Comparison of ENCODE assay signal across 23 cellular contexts in genomic region chr5:31226651-31227050, GRCh38. TPM values are rescaled to one million over a fixed set of nuclear protein-coding genes. Genes with fewer than 3 reads are reported as not detected.
"Had no signal": no experiment of that assay in that cellular context is flagged by ENCODE, and none has a peak within 500 bp of the region (broad histone marks: within the 10 kb centered on the region; RNA-seq: fewer than 3 reads in every experiment).

No MANE protein-coding gene starts in this region.

- DNase-seq: activated CD4-positive, alpha-beta T cell treated with anti-CD3 and anti-CD28 coated beads for 48 hours; activated CD4-positive, alpha-beta T cell treated with anti-CD3 and anti-CD28 coated beads, Interleukin-2, amount 50 U/mL, for 4 hours; activated CD4-positive, CD25-positive, alpha-beta regulatory T cell treated with anti-CD3 and anti-CD28 coated beads, Interleukin-2, amount 50 U/mL, for 72 hours; activated CD8-positive, alpha-beta T cell treated with anti-CD3 and anti-CD28 coated beads, Interleukin-2, amount 10 ng/mL, durations not matched to agents 7 days and 5 days; activated effector memory CD4-positive, alpha-beta T cell treated with Interleukin-2 at 50 U/mL for 16 hours; activated naive CD4-positive, alpha-beta T cell; activated T-cell treated with anti-CD3 and anti-CD28 coated beads, Interleukin-2, amount 50 U/mL, for 24 hours; aorta; body of pancreas; MG63; NCI-H1105; NCI-H1436; NCI-H1694 treated with DMSO at 0.1 percent for 48 hours; NCI-H2029 treated with DMSO at 0.1 percent for 48 hours; NCI-H446; NCI-H524; SHP77; SW 1271 had no signal

- H3K4me3 ChIP-seq: body of pancreas, MG63, SJSA1 had no signal

- H3K4me3 Mint-ChIP-seq: activated CD8-positive, alpha-beta T cell treated with anti-CD3 and anti-CD28 coated beads, Interleukin-2, amount 10 ng/mL, durations not matched to agents 7 days and 5 days; activated naive CD4-positive, alpha-beta T cell treated with anti-CD3 and anti-CD28 coated beads, Interleukin-2, amount 50 U/mL, for 24 hours; activated T-cell treated with anti-CD3 and anti-CD28 coated beads, Interleukin-2, amount 50 U/mL, for 24 hours; activated T-helper 1 cell treated with anti-CD3 and anti-CD28 coated beads, Interleukin-12 subunit alpha, Interleukin-12 subunit beta, Interleukin-2, Interleukin-4 antibody, amounts not matched to agents 30 ng/mL and 10 ng/mL and 1 ng/mL, durations not matched to agents 14 hours and 24 hours and 36 hours; T-helper 2 cell treated with Interferon-gamma antibody and Interleukin-4, amounts not matched to agents 5 μg/mL and 100 μg/mL, for 36 hours had no signal

- H3K36me3 ChIP-seq: SJSA1 had no signal

- H3K9me3 ChIP-seq: body of pancreas, MG63, SJSA1 had no signal

- H3K27ac ChIP-seq: body of pancreas, SJSA1 had no signal

- H3K9me3 Mint-ChIP-seq: activated naive CD4-positive, alpha-beta T cell treated with anti-CD3 and anti-CD28 coated beads, Interleukin-2, amount 50 U/mL, for 24 hours; activated T-helper 1 cell treated with anti-CD3 and anti-CD28 coated beads, Interleukin-12 subunit alpha, Interleukin-12 subunit beta, Interleukin-2, Interleukin-4 antibody, amounts not matched to agents 30 ng/mL and 10 ng/mL and 1 ng/mL, durations not matched to agents 14 hours and 24 hours and 36 hours; T-helper 2 cell treated with Interferon-gamma antibody and Interleukin-4, amounts not matched to agents 5 μg/mL and 100 μg/mL, for 36 hours had no signal

- H3K4me1 ChIP-seq: body of pancreas, SJSA1 had no signal

- H3K27ac Mint-ChIP-seq: activated CD8-positive, alpha-beta T cell treated with anti-CD3 and anti-CD28 coated beads, Interleukin-2, amount 10 ng/mL, durations not matched to agents 7 days and 5 days; activated naive CD4-positive, alpha-beta T cell treated with anti-CD3 and anti-CD28 coated beads, Interleukin-2, amount 50 U/mL, for 24 hours; activated T-cell treated with anti-CD3 and anti-CD28 coated beads, Interleukin-2, amount 50 U/mL, for 24 hours; activated T-helper 1 cell treated with anti-CD3 and anti-CD28 coated beads, Interleukin-12 subunit alpha, Interleukin-12 subunit beta, Interleukin-2, Interleukin-4 antibody, amounts not matched to agents 30 ng/mL and 10 ng/mL and 1 ng/mL, durations not matched to agents 14 hours and 24 hours and 36 hours; T-helper 2 cell treated with Interferon-gamma antibody and Interleukin-4, amounts not matched to agents 5 μg/mL and 100 μg/mL, for 36 hours had no signal

- H3K4me1 Mint-ChIP-seq: activated naive CD4-positive, alpha-beta T cell treated with anti-CD3 and anti-CD28 coated beads, Interleukin-2, amount 50 U/mL, for 24 hours had no signal

- H3K36me3 Mint-ChIP-seq: activated naive CD4-positive, alpha-beta T cell treated with anti-CD3 and anti-CD28 coated beads, Interleukin-2, amount 50 U/mL, for 24 hours had no signal

- H3K27me3 ChIP-seq: body of pancreas, MG63, SJSA1 had no signal

RNA-seq across cellular contexts. Expression of gene CDH6, which starts 33.2 kb away (rescaled TPM):
- total RNA-seq: activated CD8-positive, alpha-beta T cell treated with anti-CD3 and anti-CD28 coated beads, Interleukin-2, amount 10 ng/mL, durations not matched to agents 7 days and 5 days; activated T-helper 1 cell treated with anti-CD3 and anti-CD28 coated beads, Interleukin-12 subunit alpha, Interleukin-12 subunit beta, Interleukin-2, Interleukin-4 antibody, amounts not matched to agents 30 ng/mL and 10 ng/mL and 1 ng/mL, durations not matched to agents 14 hours and 24 hours and 36 hours; T-helper 1 cell treated with Interleukin-12 subunit alpha and Interleukin-12 subunit beta and Interleukin-4 antibody, amounts not matched to agents 30 ng/mL and 1 ng/mL, for 36 hours had no signal
